8 cellular contexts compared by ENCODE assay signal in genomic region chr21:32826317-32827167, GRCh38. TPM values are rescaled to one million over a fixed set of nuclear protein-coding genes. Genes with fewer than 3 reads are reported as not detected.
DNase-seq lines count a peak whose midpoint lies in the region; ATAC-seq and TF ChIP-seq lines count a peak whose summit lies in the region.

No MANE protein-coding gene starts in this region.

- TF ChIP-seq CTCF in WTC11 (IDR thresholded peaks at IDR 0.05) (no peak), esophagus squamous epithelium (IDR thresholded peaks at IDR 0.05) (peak in 5 of 6 experiments; percentile 42 to 63 (median 50))

- no peak for TF ChIP-seq POLR2A in esophagus squamous epithelium (IDR thresholded peaks at IDR 0.05)

- H3K27ac ChIP-seq in esophagus squamous epithelium = no peak overlapping the region
- no peak overlapping the region for H3K27ac ChIP-seq in naive thymus-derived CD4-positive, alpha-beta T cell (ENCODE audit: low read depth, low read length)

- POLR2A ChIA-PET in WTC11 (lab: Charles Lee) = interaction anchor here (1.3 kb wide), 1 partner anchor 176 kb away, joined by 3 read pairs; no protein-coding TSS in a partner anchor
- POLR2A ChIA-PET in naive thymus-derived CD4-positive, alpha-beta T cell (lab: Charles Lee) = no interaction called here

- intact Hi-C loops in esophagus squamous epithelium (cut with DNase I) = no loop called here
- intact Hi-C loops in naive thymus-derived CD4-positive, alpha-beta T cell (cut with micrococcal nuclease) = loop anchor here (1.0 to 10.0 kb wide), 8 partner anchors 54 to 1042 kb away; partner anchors contain the start of gene EVA1C (in 1 of the 2)

- H3K4me1 ChIP-seq in esophagus squamous epithelium = no peaks in the 10 kb centered on the region
- H3K4me1 ChIP-seq in naive thymus-derived CD4-positive, alpha-beta T cell (ENCODE audit: control insufficient read depth in 2 of 2, insufficient read depth in 2 of 2, low read length in 2 of 2) = no peaks in the 10 kb centered on the region

- H3K27me3 Mint-ChIP-seq in WTC11 (ENCODE audit: low read depth) = no peaks in the 10 kb centered on the region
- peaks cover 0 to 19% (median 4%) of the 10 kb centered on the region in 5 donors for H3K27me3 Mint-ChIP-seq in naive thymus-derived CD4-positive, alpha-beta T cell

- whole genome bisulfite sequencing in esophagus squamous epithelium, 2 donors = 49 to 59% methylated on average over 8 to 9 of the region's 9 CpGs

- ATAC-seq in GM21786 (IDR thresholded peaks at IDR 0.05; ENCODE audit: unreplicated experiment) = peak; percentile 52
- peak; percentile 94 for ATAC-seq in WTC11
- peak; percentile 80 for ATAC-seq in naive thymus-derived CD4-positive, alpha-beta T cell
- no peak for ATAC-seq in HG02571 (IDR thresholded peaks at IDR 0.05; ENCODE audit: unreplicated experiment)
- ATAC-seq in HG03571 (IDR thresholded peaks at IDR 0.05; ENCODE audit: unreplicated experiment) = no peak

- no peak overlapping the region for H3K4me3 ChIP-seq in esophagus squamous epithelium
- no peak overlapping the region for H3K4me3 ChIP-seq in naive thymus-derived CD4-positive, alpha-beta T cell (ENCODE audit: low read length)

- peaks cover 17% of the 10 kb centered on the region for H3K9me3 Mint-ChIP-seq in WTC11
- peaks cover 0 to 2% (median 0%) of the 10 kb centered on the region in 11 donors for H3K9me3 Mint-ChIP-seq in naive thymus-derived CD4-positive, alpha-beta T cell

- no peak overlapping the region for H3K27ac Mint-ChIP-seq in WTC11
- H3K27ac Mint-ChIP-seq in naive thymus-derived CD4-positive, alpha-beta T cell = no peak overlapping the region

- H3K4me3 Mint-ChIP-seq in WTC11 = no peak overlapping the region
- no peak overlapping the region for H3K4me3 Mint-ChIP-seq in naive thymus-derived CD4-positive, alpha-beta T cell

- H3K27me3 ChIP-seq in esophagus squamous epithelium = peaks cover 0 to 4% (median 0%) of the 10 kb centered on the region in 4 donors
- no peaks in the 10 kb centered on the region for H3K27me3 ChIP-seq in naive thymus-derived CD4-positive, alpha-beta T cell (ENCODE audit: control insufficient read depth in 2 of 2, insufficient read depth in 2 of 2, low read length in 2 of 2)

- no peaks in the 10 kb centered on the region for H3K36me3 Mint-ChIP-seq in WTC11
- no peaks in the 10 kb centered on the region for H3K36me3 Mint-ChIP-seq in naive thymus-derived CD4-positive, alpha-beta T cell

- no peaks in the 10 kb centered on the region for H3K36me3 ChIP-seq in esophagus squamous epithelium
- no peaks in the 10 kb centered on the region for H3K36me3 ChIP-seq in naive thymus-derived CD4-positive, alpha-beta T cell (ENCODE audit: control insufficient read depth in 2 of 3, insufficient read depth in 3 of 3, low read length in 3 of 3)

- no peaks in the 10 kb centered on the region; the same call in 1 of the 2 replicates for H3K4me1 Mint-ChIP-seq in WTC11
- peaks cover 0 to 7% (median 0%) of the 10 kb centered on the region in 7 donors for H3K4me1 Mint-ChIP-seq in naive thymus-derived CD4-positive, alpha-beta T cell

- CTCF ChIA-PET in WTC11 (lab: Charles Lee) = interaction anchor here (0.6 to 1.6 kb wide), 17 partner anchors 9 to 371 kb away, joined by 3 to 11 read pairs (median 4); no protein-coding TSS in a partner anchor
- CTCF ChIA-PET in naive thymus-derived CD4-positive, alpha-beta T cell (lab: Charles Lee) = interaction anchor here (0.9 to 1.8 kb wide), 9 partner anchors 13 to 225 kb away, joined by 3 to 6 read pairs (median 4); a partner anchor contains a TSS

- peak; percentile 76 for DNase-seq in D341Med (ENCODE audit: low spot score)
- peak; percentile 11 for DNase-seq in NCI-H2107 (lab: John Stamatoyannopoulos, UW)
- DNase-seq in WTC11 (ENCODE audit: low spot score) = peak; percentile 22
- DNase-seq in esophagus squamous epithelium (lab: John Stamatoyannopoulos, UW) = no peak
- peak in 8 of 9 donors; percentile 10 to 55 (median 34) for DNase-seq in naive thymus-derived CD4-positive, alpha-beta T cell

- no peaks in the 10 kb centered on the region for H3K9me3 ChIP-seq in esophagus squamous epithelium
- no peaks in the 10 kb centered on the region for H3K9me3 ChIP-seq in naive thymus-derived CD4-positive, alpha-beta T cell (ENCODE audit: control insufficient read depth in 2 of 3, low read length in 3 of 3)

TF ChIP-seq in WTC11, 78 proteins besides CTCF, POLR2A, EP300 and RAD21:
- TF ChIP-seq USF1 (CRISPR knock-in tag; IDR thresholded peaks at IDR 0.05) (no peak), ZBTB21 (CRISPR knock-in tag; IDR thresholded peaks at IDR 0.05; ENCODE audit: borderline replicate concordance) (no peak), FOXP1 (CRISPR knock-in tag; IDR thresholded peaks at IDR 0.05; ENCODE audit: borderline replicate concordance) (no peak), ZNF317 (CRISPR knock-in tag; IDR thresholded peaks at IDR 0.05; ENCODE audit: borderline replicate concordance, low read depth) (no peak), CBFB (CRISPR knock-in tag; IDR thresholded peaks at IDR 0.05; ENCODE audit: low read depth) (no peak), IRF1 (CRISPR knock-in tag; IDR thresholded peaks at IDR 0.05) (no peak), ZNF219 (CRISPR knock-in tag; IDR thresholded peaks at IDR 0.05; ENCODE audit: borderline replicate concordance) (no peak), IRF2 (CRISPR knock-in tag; IDR thresholded peaks at IDR 0.05; ENCODE audit: borderline replicate concordance, low read depth) (no peak), ZNF232 (CRISPR knock-in tag; IDR thresholded peaks at IDR 0.05) (no peak), NFATC4 (CRISPR knock-in tag; IDR thresholded peaks at IDR 0.05) (no peak), GRHL2 (CRISPR knock-in tag; IDR thresholded peaks at IDR 0.05; ENCODE audit: insufficient replicate concordance, severe bottlenecking) (no peak), FOXJ3 (CRISPR knock-in tag; IDR thresholded peaks at IDR 0.05; ENCODE audit: borderline replicate concordance) (no peak), RELA (CRISPR knock-in tag; IDR thresholded peaks at IDR 0.05; ENCODE audit: borderline replicate concordance) (no peak), MXD4 (CRISPR knock-in tag; IDR thresholded peaks at IDR 0.05; ENCODE audit: borderline replicate concordance) (no peak), SP1 (CRISPR knock-in tag; conservative IDR thresholded peaks at IDR 0.05) (no peak), SMAD3 (CRISPR knock-in tag; IDR thresholded peaks at IDR 0.05; ENCODE audit: borderline replicate concordance) (no peak), JUN (CRISPR knock-in tag; IDR thresholded peaks at IDR 0.05) (no peak), ESRRA (CRISPR knock-in tag; IDR thresholded peaks at IDR 0.05; ENCODE audit: borderline replicate concordance) (no peak)
- TF ChIP-seq, protein P1, sequence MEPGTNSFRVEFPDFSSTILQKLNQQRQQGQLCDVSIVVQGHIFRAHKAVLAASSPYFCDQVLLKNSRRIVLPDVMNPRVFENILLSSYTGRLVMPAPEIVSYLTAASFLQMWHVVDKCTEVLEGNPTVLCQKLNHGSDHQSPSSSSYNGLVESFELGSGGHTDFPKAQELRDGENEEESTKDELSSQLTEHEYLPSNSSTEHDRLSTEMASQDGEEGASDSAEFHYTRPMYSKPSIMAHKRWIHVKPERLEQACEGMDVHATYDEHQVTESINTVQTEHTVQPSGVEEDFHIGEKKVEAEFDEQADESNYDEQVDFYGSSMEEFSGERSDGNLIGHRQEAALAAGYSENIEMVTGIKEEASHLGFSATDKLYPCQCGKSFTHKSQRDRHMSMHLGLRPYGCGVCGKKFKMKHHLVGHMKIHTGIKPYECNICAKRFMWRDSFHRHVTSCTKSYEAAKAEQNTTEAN (CRISPR knock-in tag; IDR thresholded peaks at IDR 0.05) = no peak
- TF ChIP-seq, protein P2, sequence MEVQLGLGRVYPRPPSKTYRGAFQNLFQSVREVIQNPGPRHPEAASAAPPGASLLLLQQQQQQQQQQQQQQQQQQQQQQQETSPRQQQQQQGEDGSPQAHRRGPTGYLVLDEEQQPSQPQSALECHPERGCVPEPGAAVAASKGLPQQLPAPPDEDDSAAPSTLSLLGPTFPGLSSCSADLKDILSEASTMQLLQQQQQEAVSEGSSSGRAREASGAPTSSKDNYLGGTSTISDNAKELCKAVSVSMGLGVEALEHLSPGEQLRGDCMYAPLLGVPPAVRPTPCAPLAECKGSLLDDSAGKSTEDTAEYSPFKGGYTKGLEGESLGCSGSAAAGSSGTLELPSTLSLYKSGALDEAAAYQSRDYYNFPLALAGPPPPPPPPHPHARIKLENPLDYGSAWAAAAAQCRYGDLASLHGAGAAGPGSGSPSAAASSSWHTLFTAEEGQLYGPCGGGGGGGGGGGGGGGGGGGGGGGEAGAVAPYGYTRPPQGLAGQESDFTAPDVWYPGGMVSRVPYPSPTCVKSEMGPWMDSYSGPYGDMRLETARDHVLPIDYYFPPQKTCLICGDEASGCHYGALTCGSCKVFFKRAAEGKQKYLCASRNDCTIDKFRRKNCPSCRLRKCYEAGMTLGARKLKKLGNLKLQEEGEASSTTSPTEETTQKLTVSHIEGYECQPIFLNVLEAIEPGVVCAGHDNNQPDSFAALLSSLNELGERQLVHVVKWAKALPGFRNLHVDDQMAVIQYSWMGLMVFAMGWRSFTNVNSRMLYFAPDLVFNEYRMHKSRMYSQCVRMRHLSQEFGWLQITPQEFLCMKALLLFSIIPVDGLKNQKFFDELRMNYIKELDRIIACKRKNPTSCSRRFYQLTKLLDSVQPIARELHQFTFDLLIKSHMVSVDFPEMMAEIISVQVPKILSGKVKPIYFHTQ (CRISPR knock-in tag; IDR thresholded peaks at IDR 0.05) = no peak

RNA-seq across cellular contexts. Expression of gene PAXBP1, which starts 55.0 kb away (rescaled TPM):
- 69.1 to 75.6 TPM (median 72.0 TPM) in 3 replicates for total RNA-seq in WTC11 (2021)
- total RNA-seq in esophagus squamous epithelium = 10 to 100 TPM; 14.4 to 46.9 (median 23.3) TPM
- total RNA-seq in naive thymus-derived CD4-positive, alpha-beta T cell = 10 to 100 TPM; 49.2 to 79.2 (median 57.0) TPM
- polyA plus RNA-seq in naive thymus-derived CD4-positive, alpha-beta T cell = 10 to 100 TPM in 1 of 2 donors, 1 to 10 TPM in 1; 6.5 to 15.3 TPM

Comparison
In these comparisons a context has a peak if more than half of its experiments do, and no peak if none do; other contexts are left out.
1. ATAC-seq: peak in GM21786 (single experiment), WTC11 (single experiment) and naive thymus-derived CD4-positive, alpha-beta T cell (single experiment); none in HG02571 (single experiment) and HG03571 (single experiment).